ENCODE assay signal across 26 cellular contexts in genomic region chr1:232524056-232524455, GRCh38.
A peak's percentile ranks its signal among the peaks of the same experiment; 100 is the strongest.
DNase-seq lines count a peak whose midpoint lies in the region; ATAC-seq, FAIRE-seq and TF ChIP-seq lines count a peak whose summit lies in the region.
"Had no signal": no experiment of that assay in that cellular context is flagged by ENCODE, and none has a peak within 500 bp of the region (broad histone marks: within the 10 kb centered on the region; RNA-seq: fewer than 3 reads in every experiment).

No MANE protein-coding gene starts in this region.

- POLR2A ChIA-PET in A673 (lab: Charles Lee; ENCODE audit: low non-redundant PET) = no interaction called here

- no peak for TF ChIP-seq CTCF in A673 (conservative IDR thresholded peaks at IDR 0.05; ENCODE audit: low read depth, low read length)
- no peak for TF ChIP-seq CTCF in choroid plexus epithelial cell (conservative IDR thresholded peaks at IDR 0.05; ENCODE audit: low read depth, low read length)

- CTCF ChIA-PET in A673 (lab: Charles Lee) = no interaction called here

- DNase-seq in A673 (ENCODE audit: low spot score) = peak; percentile 48
- DNase-seq in RCC 7860 (ENCODE audit: low spot score) = peak; percentile 30
- DNase-seq in choroid plexus epithelial cell (ENCODE audit: low read depth) = peak; percentile 24
- peak; percentile 48 for DNase-seq in kidney tubule cell (ENCODE audit: low spot score)
- no peak for DNase-seq in activated T-helper 1 cell treated with anti-CD3 and anti-CD28 coated beads, Interleukin-12 subunit alpha, Interleukin-12 subunit beta, Interleukin-2, Interleukin-4 antibody, amounts not matched to agents 30 ng/mL and 10 ng/mL and 1 ng/mL, durations not matched to agents 14 hours and 24 hours and 36 hours (ENCODE audit: low spot score)
- no peak for DNase-seq in T-helper 9 cell
- DNase-seq: ACHN; activated CD4-positive, alpha-beta T cell treated with anti-CD3 and anti-CD28 coated beads for 4 hours; GOT3; heart left ventricle; KBM-7; left lung; natural killer cell; right lobe of liver; SHP77 treated with DMSO at 0.1 percent for 48 hours; stimulated activated CD4-positive, alpha-beta T cell treated with anti-CD3 and anti-CD28 coated beads, Interleukin-15, amount 100 ng/mL, for 24 hours; substantia nigra; T-helper 1 cell had no signal

- H3K36me3 ChIP-seq in A673 (ENCODE audit: insufficient read depth, low read length, poor library complexity, severe bottlenecking) = no peaks in the 10 kb centered on the region
- H3K36me3 ChIP-seq: ascending aorta; BLaER1 treated with 17β-estradiol and CSF1 and Interleukin-3, amounts not matched to agents 10 nM and 100 nM; heart left ventricle; left lung; right lobe of liver had no signal

- H3K27ac ChIP-seq in A673 (ENCODE audit: low read depth, low read length, poor library complexity, severe bottlenecking) = no peak overlapping the region
- H3K27ac ChIP-seq: ascending aorta; BLaER1 treated with 17β-estradiol and CSF1 and Interleukin-3, amounts not matched to agents 10 nM and 100 nM; heart left ventricle; left lung; parathyroid adenoma; right lobe of liver had no signal

- ATAC-seq in HG03469 (IDR thresholded peaks at IDR 0.05; ENCODE audit: unreplicated experiment) (no peak), HG03039 (IDR thresholded peaks at IDR 0.05; ENCODE audit: unreplicated experiment) (no peak)
- ATAC-seq: heart left ventricle, left lung, natural killer cell, right lobe of liver had no signal

- H3K27me3 ChIP-seq in A673 (replicated peaks; ENCODE audit: insufficient read depth, low read depth, low read length, poor library complexity) = no peaks in the 10 kb centered on the region
- H3K27me3 ChIP-seq: ascending aorta; BLaER1 treated with 17β-estradiol and CSF1 and Interleukin-3, amounts not matched to agents 10 nM and 100 nM; heart left ventricle; left lung; right lobe of liver had no signal

- peaks cover 2% of the 10 kb centered on the region for H3K36me3 Mint-ChIP-seq in activated T-helper 1 cell treated with anti-CD3 and anti-CD28 coated beads, Interleukin-12 subunit alpha, Interleukin-12 subunit beta, Interleukin-2, Interleukin-4 antibody, amounts not matched to agents 30 ng/mL and 10 ng/mL and 1 ng/mL, durations not matched to agents 14 hours and 24 hours and 36 hours (ENCODE audit: low read depth)
- H3K36me3 Mint-ChIP-seq: activated naive CD4-positive, alpha-beta T cell treated with anti-CD3 and anti-CD28 coated beads, Interleukin-2, amount 50 U/mL, for 24 hours; mesothelial cell of epicardium; natural killer cell had no signal

- no peak overlapping the region for H3K4me3 ChIP-seq in A673 (ENCODE audit: low read depth, low read length, poor library complexity, severe bottlenecking)
- H3K4me3 ChIP-seq in choroid plexus epithelial cell (ENCODE audit: low read depth, low read length) = no peak overlapping the region
- H3K4me3 ChIP-seq: ascending aorta; BLaER1 treated with 17β-estradiol and CSF1 and Interleukin-3, amounts not matched to agents 10 nM and 100 nM; heart left ventricle; left lung; right lobe of liver had no signal

- peak; percentile 77 for FAIRE-seq in RCC 7860 (lab: Jason Lieb, UNC)
- FAIRE-seq: urothelium cell line had no signal

- peaks cover 16% of the 10 kb centered on the region for H3K4me1 ChIP-seq in A673 (ENCODE audit: insufficient read depth, low read length, poor library complexity, severe bottlenecking)
- H3K4me1 ChIP-seq: ascending aorta, parathyroid adenoma, right lobe of liver had no signal

- no peaks in the 10 kb centered on the region for H3K9me3 Mint-ChIP-seq in activated T-helper 1 cell treated with anti-CD3 and anti-CD28 coated beads, Interleukin-12 subunit alpha, Interleukin-12 subunit beta, Interleukin-2, Interleukin-4 antibody, amounts not matched to agents 30 ng/mL and 10 ng/mL and 1 ng/mL, durations not matched to agents 14 hours and 24 hours and 36 hours
- H3K9me3 Mint-ChIP-seq: activated naive CD4-positive, alpha-beta T cell treated with anti-CD3 and anti-CD28 coated beads, Interleukin-2, amount 50 U/mL, for 24 hours; mesothelial cell of epicardium; natural killer cell had no signal

- no peak overlapping the region for H3K4me3 Mint-ChIP-seq in activated T-helper 1 cell treated with anti-CD3 and anti-CD28 coated beads, Interleukin-12 subunit alpha, Interleukin-12 subunit beta, Interleukin-2, Interleukin-4 antibody, amounts not matched to agents 30 ng/mL and 10 ng/mL and 1 ng/mL, durations not matched to agents 14 hours and 24 hours and 36 hours
- H3K4me3 Mint-ChIP-seq: activated naive CD4-positive, alpha-beta T cell treated with anti-CD3 and anti-CD28 coated beads, Interleukin-2, amount 50 U/mL, for 24 hours; mesothelial cell of epicardium; natural killer cell had no signal

- no TSS peak for BruUV-seq in A673 (replicated peaks; lab: Mats Ljungman, UMichigan)

- peaks cover 31% of the 10 kb centered on the region for H3K27me3 Mint-ChIP-seq in activated T-helper 1 cell treated with anti-CD3 and anti-CD28 coated beads, Interleukin-12 subunit alpha, Interleukin-12 subunit beta, Interleukin-2, Interleukin-4 antibody, amounts not matched to agents 30 ng/mL and 10 ng/mL and 1 ng/mL, durations not matched to agents 14 hours and 24 hours and 36 hours (ENCODE audit: insufficient read depth)
- H3K27me3 Mint-ChIP-seq: activated naive CD4-positive, alpha-beta T cell treated with anti-CD3 and anti-CD28 coated beads, Interleukin-2, amount 50 U/mL, for 24 hours had no signal

- H3K4me1 Mint-ChIP-seq in activated T-helper 1 cell treated with anti-CD3 and anti-CD28 coated beads, Interleukin-12 subunit alpha, Interleukin-12 subunit beta, Interleukin-2, Interleukin-4 antibody, amounts not matched to agents 30 ng/mL and 10 ng/mL and 1 ng/mL, durations not matched to agents 14 hours and 24 hours and 36 hours (ENCODE audit: low read depth) = peaks cover 13% of the 10 kb centered on the region

- H3K9me3 ChIP-seq in A673 (ENCODE audit: low read depth, low read length, poor library complexity, severe bottlenecking) = no peaks in the 10 kb centered on the region
- H3K9me3 ChIP-seq: ascending aorta; BLaER1 treated with 17β-estradiol and CSF1 and Interleukin-3, amounts not matched to agents 10 nM and 100 nM; heart left ventricle; left lung; right lobe of liver had no signal

- no peak overlapping the region for H3K27ac Mint-ChIP-seq in activated T-helper 1 cell treated with anti-CD3 and anti-CD28 coated beads, Interleukin-12 subunit alpha, Interleukin-12 subunit beta, Interleukin-2, Interleukin-4 antibody, amounts not matched to agents 30 ng/mL and 10 ng/mL and 1 ng/mL, durations not matched to agents 14 hours and 24 hours and 36 hours
- H3K27ac Mint-ChIP-seq: activated naive CD4-positive, alpha-beta T cell treated with anti-CD3 and anti-CD28 coated beads, Interleukin-2, amount 50 U/mL, for 24 hours; mesothelial cell of epicardium; natural killer cell had no signal

- intact Hi-C loops in A673 (cut with micrococcal nuclease; ENCODE audit: unreplicated experiment) = no loop called here
- intact Hi-C loops in activated T-helper 1 cell treated with anti-CD3 and anti-CD28 coated beads, Interleukin-12 subunit alpha, Interleukin-12 subunit beta, Interleukin-2, Interleukin-4 antibody, amounts not matched to agents 30 ng/mL and 10 ng/mL and 1 ng/mL, durations not matched to agents 14 hours and 24 hours and 36 hours (cut with micrococcal nuclease) = no loop called here

Comparison
In these comparisons a context has a peak if more than half of its experiments do, and no peak if none do; other contexts are left out.
1. DNase-seq: peak in A673 (single experiment), RCC 7860 (single experiment), choroid plexus epithelial cell (single experiment) and kidney tubule cell (single experiment); none in activated T-helper 1 cell treated with anti-CD3 and anti-CD28 coated beads, Interleukin-12 subunit alpha, Interleukin-12 subunit beta, Interleukin-2, Interleukin-4 antibody, amounts not matched to agents 30 ng/mL and 10 ng/mL and 1 ng/mL, durations not matched to agents 14 hours and 24 hours and 36 hours (single experiment) and T-helper 9 cell (single experiment).